In the genomic region with DNA sequence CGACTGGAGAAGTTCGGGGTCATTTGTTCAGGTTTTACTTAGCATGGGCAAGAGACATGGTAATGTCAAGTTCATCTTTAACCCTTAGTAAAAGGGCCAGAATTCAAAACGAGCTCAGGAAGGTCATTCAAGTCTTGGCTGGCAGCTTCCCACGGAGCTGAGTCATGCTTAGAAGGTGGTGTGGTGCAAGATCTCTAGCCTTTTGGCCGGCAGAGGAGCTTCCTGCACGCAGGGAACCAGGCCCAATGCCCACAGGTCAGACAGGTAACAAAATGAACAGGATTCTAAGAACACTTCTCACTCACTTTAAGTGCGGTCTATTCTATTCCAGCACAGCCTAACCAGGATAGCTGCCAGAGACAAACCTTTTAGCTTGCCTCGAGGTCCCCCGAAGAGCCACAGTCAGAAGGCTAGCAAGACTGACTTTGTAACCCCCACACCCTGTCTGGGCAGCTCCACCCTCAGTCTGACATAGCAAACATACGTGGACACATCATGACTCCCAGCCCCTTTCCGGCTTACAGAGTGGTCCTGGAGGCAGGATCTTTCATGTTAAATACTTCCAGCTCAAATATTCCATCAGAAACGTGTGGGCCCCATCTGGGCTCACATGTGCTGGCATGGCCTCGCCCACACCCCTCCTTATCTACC, we compare ENCODE assay signal across 16 cellular contexts.
DNase-seq lines count a peak whose midpoint lies in the region; ATAC-seq, FAIRE-seq and TF ChIP-seq lines count a peak whose summit lies in the region.
"Had no signal": no experiment of that assay in that cellular context is flagged by ENCODE, and none has a peak within 500 bp of the region (broad histone marks: within the 10 kb centered on the region; RNA-seq: fewer than 3 reads in every experiment).

No MANE protein-coding gene starts in this region.

- no peaks in the 10 kb centered on the region for H3K36me3 Mint-ChIP-seq in HFFc6 (ENCODE audit: low read depth)

- no peak for TF ChIP-seq CTCF in RWPE1 (conservative IDR thresholded peaks at IDR 0.05; ENCODE audit: low read depth)
- no peak for TF ChIP-seq CTCF in foreskin keratinocyte (conservative IDR thresholded peaks at IDR 0.05)
- TF ChIP-seq CTCF in HFFc6 (IDR thresholded peaks at IDR 0.05): no peak

- intact Hi-C loops in Right ventricle myocardium superior (cut with DNase I) (no loop called here), Right ventricle myocardium inferior (cut with DNase I) (no loop called here)

- H3K27me3 Mint-ChIP-seq in HFFc6 (ENCODE audit: insufficient read depth): no peaks in the 10 kb centered on the region; the same call in 1 of the 2 replicates

- no peak for FAIRE-seq in urothelium cell line (lab: Jason Lieb, UNC)

- H3K27ac ChIP-seq in RWPE1 (peak overlapping the region; percentile 86), foreskin keratinocyte (no peak overlapping the region)
- H3K27ac ChIP-seq: colonic mucosa, suprapubic skin had no signal

- ATAC-seq in Right ventricle myocardium superior (ENCODE audit: poor library complexity): peak; percentile 43
- ATAC-seq in Right ventricle myocardium inferior: no peak
- peak; percentile 79 for ATAC-seq in foreskin keratinocyte
- ATAC-seq in HG03135 (IDR thresholded peaks at IDR 0.05; ENCODE audit: unreplicated experiment): no peak
- ATAC-seq: activated CD4-positive, CD25-positive, alpha-beta regulatory T cell treated with anti-CD3 and anti-CD28 coated beads, Interleukin-2, amount 50 U/mL, for 24 hours had no signal

- no peaks in the 10 kb centered on the region for H3K4me1 Mint-ChIP-seq in HFFc6 (ENCODE audit: low read depth)

- no peaks in the 10 kb centered on the region for H3K4me1 ChIP-seq in foreskin keratinocyte
- H3K4me1 ChIP-seq: Caco-2, colonic mucosa had no signal

- no peaks in the 10 kb centered on the region for H3K27me3 ChIP-seq in foreskin keratinocyte
- H3K27me3 ChIP-seq: colonic mucosa, suprapubic skin had no signal

- no peak overlapping the region for H3K4me3 Mint-ChIP-seq in HFFc6

- CTCF ChIA-PET in RWPE1 (lab: Yijun Ruan, JAX): interaction anchor here (0.6 to 0.7 kb wide), 2 partner anchors 239 to 695 kb away, joined by 3 read pairs; no protein-coding TSS in a partner anchor

- peaks cover 22% of the 10 kb centered on the region for H3K9me3 Mint-ChIP-seq in HFFc6

- no peak for DNase-seq in Right ventricle myocardium superior
- no peak for DNase-seq in Right ventricle myocardium inferior (ENCODE audit: missing footprints)
- DNase-seq in RWPE1 (ENCODE audit: low spot score): peak; percentile 87
- peak; percentile 60 to 66 for DNase-seq in foreskin keratinocyte
- peak; percentile 40 for DNase-seq in urothelium cell line (ENCODE audit: low spot score)
- no peak for DNase-seq in HFFc6
- no peak for DNase-seq in RPMI8226
- DNase-seq: Caco-2, colonic mucosa, KBM-7, NCI-H1930, NCI-H774, SW 1271 had no signal

- POLR2A ChIA-PET in RWPE1 (lab: Yijun Ruan, JAX; ENCODE audit: low non-redundant PET): no interaction called here

- H3K27ac Mint-ChIP-seq in HFFc6: no peak overlapping the region

Comparison
In these comparisons a context has a peak if more than half of its experiments do, and no peak if none do; other contexts are left out.
1. ATAC-seq: peak in Right ventricle myocardium superior (single experiment) and foreskin keratinocyte (single experiment); none in Right ventricle myocardium inferior (single experiment) and HG03135 (single experiment).
2. DNase-seq: peak in RWPE1 (single experiment), foreskin keratinocyte (2 of 2) and urothelium cell line (single experiment); none in Right ventricle myocardium superior (single experiment), Right ventricle myocardium inferior (single experiment), HFFc6 (single experiment) and RPMI8226 (single experiment).